In the genomic region with DNA sequence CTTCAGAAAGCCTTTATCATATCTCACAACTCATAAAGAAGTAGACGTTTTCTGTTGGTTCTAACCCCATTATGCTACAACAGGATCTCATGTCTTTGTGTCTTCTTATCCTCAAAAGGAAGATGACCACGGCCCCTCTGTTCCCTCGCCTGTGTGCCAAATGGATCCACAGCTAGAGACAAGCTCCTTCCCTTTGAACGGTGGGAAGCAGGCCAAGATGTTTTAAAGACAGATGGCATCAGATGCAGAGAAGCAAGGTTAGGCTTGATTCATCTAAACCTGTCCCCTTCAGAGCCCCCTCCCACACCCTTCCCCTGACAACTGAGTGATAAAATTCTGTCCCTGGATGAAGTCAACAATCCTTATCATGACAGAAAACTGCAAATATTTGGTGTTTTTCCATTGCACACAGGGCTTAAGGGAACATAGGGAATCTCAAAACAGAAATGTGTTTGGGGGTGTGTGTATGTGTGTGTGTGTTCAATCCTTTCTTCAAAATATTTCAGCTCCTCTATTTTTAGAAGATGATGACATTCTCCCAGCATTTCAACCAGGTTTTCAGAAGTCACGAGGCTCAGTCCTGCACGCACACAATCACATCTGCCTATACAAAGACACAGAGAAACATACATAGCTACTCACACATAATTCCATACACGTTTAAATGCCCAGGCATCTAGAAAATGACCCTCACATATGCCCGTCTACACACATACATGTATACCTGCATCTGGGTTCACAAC, we compare ENCODE assay signal across 1 cellular context.
TF ChIP-seq lines count a peak whose summit lies in the region.

No MANE protein-coding gene starts in this region.

TF ChIP-seq in H1, 55 proteins besides CTCF, POLR2A, EP300 and RAD21:
- no peak for TF ChIP-seq CHD2 (IDR thresholded peaks at IDR 0.05; ENCODE audit: low read length)
- no peak for TF ChIP-seq EGR1 (IDR thresholded peaks at IDR 0.05; ENCODE audit: borderline replicate concordance, low read depth, low read length)
- TF ChIP-seq, protein P1, sequence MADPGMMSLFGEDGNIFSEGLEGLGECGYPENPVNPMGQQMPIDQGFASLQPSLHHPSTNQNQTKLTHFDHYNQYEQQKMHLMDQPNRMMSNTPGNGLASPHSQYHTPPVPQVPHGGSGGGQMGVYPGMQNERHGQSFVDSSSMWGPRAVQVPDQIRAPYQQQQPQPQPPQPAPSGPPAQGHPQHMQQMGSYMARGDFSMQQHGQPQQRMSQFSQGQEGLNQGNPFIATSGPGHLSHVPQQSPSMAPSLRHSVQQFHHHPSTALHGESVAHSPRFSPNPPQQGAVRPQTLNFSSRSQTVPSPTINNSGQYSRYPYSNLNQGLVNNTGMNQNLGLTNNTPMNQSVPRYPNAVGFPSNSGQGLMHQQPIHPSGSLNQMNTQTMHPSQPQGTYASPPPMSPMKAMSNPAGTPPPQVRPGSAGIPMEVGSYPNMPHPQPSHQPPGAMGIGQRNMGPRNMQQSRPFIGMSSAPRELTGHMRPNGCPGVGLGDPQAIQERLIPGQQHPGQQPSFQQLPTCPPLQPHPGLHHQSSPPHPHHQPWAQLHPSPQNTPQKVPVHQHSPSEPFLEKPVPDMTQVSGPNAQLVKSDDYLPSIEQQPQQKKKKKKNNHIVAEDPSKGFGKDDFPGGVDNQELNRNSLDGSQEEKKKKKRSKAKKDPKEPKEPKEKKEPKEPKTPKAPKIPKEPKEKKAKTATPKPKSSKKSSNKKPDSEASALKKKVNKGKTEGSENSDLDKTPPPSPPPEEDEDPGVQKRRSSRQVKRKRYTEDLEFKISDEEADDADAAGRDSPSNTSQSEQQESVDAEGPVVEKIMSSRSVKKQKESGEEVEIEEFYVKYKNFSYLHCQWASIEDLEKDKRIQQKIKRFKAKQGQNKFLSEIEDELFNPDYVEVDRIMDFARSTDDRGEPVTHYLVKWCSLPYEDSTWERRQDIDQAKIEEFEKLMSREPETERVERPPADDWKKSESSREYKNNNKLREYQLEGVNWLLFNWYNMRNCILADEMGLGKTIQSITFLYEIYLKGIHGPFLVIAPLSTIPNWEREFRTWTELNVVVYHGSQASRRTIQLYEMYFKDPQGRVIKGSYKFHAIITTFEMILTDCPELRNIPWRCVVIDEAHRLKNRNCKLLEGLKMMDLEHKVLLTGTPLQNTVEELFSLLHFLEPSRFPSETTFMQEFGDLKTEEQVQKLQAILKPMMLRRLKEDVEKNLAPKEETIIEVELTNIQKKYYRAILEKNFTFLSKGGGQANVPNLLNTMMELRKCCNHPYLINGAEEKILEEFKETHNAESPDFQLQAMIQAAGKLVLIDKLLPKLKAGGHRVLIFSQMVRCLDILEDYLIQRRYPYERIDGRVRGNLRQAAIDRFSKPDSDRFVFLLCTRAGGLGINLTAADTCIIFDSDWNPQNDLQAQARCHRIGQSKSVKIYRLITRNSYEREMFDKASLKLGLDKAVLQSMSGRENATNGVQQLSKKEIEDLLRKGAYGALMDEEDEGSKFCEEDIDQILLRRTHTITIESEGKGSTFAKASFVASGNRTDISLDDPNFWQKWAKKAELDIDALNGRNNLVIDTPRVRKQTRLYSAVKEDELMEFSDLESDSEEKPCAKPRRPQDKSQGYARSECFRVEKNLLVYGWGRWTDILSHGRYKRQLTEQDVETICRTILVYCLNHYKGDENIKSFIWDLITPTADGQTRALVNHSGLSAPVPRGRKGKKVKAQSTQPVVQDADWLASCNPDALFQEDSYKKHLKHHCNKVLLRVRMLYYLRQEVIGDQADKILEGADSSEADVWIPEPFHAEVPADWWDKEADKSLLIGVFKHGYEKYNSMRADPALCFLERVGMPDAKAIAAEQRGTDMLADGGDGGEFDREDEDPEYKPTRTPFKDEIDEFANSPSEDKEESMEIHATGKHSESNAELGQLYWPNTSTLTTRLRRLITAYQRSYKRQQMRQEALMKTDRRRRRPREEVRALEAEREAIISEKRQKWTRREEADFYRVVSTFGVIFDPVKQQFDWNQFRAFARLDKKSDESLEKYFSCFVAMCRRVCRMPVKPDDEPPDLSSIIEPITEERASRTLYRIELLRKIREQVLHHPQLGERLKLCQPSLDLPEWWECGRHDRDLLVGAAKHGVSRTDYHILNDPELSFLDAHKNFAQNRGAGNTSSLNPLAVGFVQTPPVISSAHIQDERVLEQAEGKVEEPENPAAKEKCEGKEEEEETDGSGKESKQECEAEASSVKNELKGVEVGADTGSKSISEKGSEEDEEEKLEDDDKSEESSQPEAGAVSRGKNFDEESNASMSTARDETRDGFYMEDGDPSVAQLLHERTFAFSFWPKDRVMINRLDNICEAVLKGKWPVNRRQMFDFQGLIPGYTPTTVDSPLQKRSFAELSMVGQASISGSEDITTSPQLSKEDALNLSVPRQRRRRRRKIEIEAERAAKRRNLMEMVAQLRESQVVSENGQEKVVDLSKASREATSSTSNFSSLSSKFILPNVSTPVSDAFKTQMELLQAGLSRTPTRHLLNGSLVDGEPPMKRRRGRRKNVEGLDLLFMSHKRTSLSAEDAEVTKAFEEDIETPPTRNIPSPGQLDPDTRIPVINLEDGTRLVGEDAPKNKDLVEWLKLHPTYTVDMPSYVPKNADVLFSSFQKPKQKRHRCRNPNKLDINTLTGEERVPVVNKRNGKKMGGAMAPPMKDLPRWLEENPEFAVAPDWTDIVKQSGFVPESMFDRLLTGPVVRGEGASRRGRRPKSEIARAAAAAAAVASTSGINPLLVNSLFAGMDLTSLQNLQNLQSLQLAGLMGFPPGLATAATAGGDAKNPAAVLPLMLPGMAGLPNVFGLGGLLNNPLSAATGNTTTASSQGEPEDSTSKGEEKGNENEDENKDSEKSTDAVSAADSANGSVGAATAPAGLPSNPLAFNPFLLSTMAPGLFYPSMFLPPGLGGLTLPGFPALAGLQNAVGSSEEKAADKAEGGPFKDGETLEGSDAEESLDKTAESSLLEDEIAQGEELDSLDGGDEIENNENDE (IDR thresholded peaks at IDR 0.05; ENCODE audit: insufficient replicate concordance, low read length), result no peak
- TF ChIP-seq HDAC6 (IDR thresholded peaks at IDR 0.05; ENCODE audit: low read depth, low read length), result no peak
- TF ChIP-seq, protein P2, sequence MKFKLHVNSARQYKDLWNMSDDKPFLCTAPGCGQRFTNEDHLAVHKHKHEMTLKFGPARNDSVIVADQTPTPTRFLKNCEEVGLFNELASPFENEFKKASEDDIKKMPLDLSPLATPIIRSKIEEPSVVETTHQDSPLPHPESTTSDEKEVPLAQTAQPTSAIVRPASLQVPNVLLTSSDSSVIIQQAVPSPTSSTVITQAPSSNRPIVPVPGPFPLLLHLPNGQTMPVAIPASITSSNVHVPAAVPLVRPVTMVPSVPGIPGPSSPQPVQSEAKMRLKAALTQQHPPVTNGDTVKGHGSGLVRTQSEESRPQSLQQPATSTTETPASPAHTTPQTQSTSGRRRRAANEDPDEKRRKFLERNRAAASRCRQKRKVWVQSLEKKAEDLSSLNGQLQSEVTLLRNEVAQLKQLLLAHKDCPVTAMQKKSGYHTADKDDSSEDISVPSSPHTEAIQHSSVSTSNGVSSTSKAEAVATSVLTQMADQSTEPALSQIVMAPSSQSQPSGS (IDR thresholded peaks at IDR 0.05; ENCODE audit: low read length), result no peak
- TF ChIP-seq KDM4A (IDR thresholded peaks at IDR 0.05; ENCODE audit: low read depth, low read length, severe bottlenecking), result no peak
- TF ChIP-seq CBX8 (IDR thresholded peaks at IDR 0.05; ENCODE audit: borderline replicate concordance, low read depth, low read length), result no peak
- no peak for TF ChIP-seq KDM5A (IDR thresholded peaks at IDR 0.05; ENCODE audit: low read length)
- TF ChIP-seq CBX5 (IDR thresholded peaks at IDR 0.05; ENCODE audit: low read depth, low read length), result no peak
- no peak for TF ChIP-seq GTF2F1 (IDR thresholded peaks at IDR 0.05; ENCODE audit: borderline replicate concordance, low read depth, low read length)
- TF ChIP-seq HDAC2 (IDR thresholded peaks at IDR 0.05; ENCODE audit: borderline replicate concordance in 1 of 2, low read depth in 2 of 2, low read length in 2 of 2), result no peak
- TF ChIP-seq ASH2L (IDR thresholded peaks at IDR 0.05; ENCODE audit: low read length), result no peak
- TF ChIP-seq EZH2 (IDR thresholded peaks at IDR 0.05; ENCODE audit: low read depth, low read length, severe bottlenecking), result no peak
- TF ChIP-seq TBP (IDR thresholded peaks at IDR 0.05; ENCODE audit: low read depth, low read length), result no peak
- TF ChIP-seq POLR2AphosphoS5 (IDR thresholded peaks at IDR 0.05; ENCODE audit: low read depth, low read length), result no peak
- TF ChIP-seq CHD1 (IDR thresholded peaks at IDR 0.05; ENCODE audit: low read depth, low read length), result no peak
